Comparison of ENCODE assay signal across 14 cellular contexts in the genomic region with DNA sequence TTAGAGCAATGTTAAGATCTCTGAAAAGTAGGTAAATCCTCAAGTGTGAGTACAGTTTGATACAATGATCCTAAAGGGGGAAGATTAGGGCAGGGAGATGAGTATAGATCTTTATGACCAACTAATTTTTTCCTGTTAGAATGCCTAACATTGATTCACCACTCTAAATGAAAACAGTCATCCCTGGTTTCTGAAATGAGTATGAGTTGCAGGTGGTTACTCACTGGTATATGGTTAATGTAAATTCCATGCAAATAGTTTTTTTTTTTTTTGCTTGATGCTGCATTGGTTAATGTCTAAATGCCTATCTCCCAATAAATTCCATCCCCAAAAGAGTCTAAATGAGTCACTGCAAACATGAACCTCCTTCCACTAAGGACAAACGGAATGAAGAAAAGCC. TPM values are rescaled to one million over a fixed set of nuclear protein-coding genes. Genes with fewer than 3 reads are reported as not detected.
DNase-seq lines count a peak whose midpoint lies in the region; ATAC-seq and TF ChIP-seq lines count a peak whose summit lies in the region.
"Had no signal": no experiment of that assay in that cellular context is flagged by ENCODE, and none has a peak within 500 bp of the region (broad histone marks: within the 10 kb centered on the region; RNA-seq: fewer than 3 reads in every experiment).

No MANE protein-coding gene starts in this region.

- H3K27me3 ChIP-seq in OCI-LY3 (ENCODE audit: low read depth, low read length): peaks cover 69% of the 10 kb centered on the region
- H3K27me3 ChIP-seq: sigmoid colon, SJCRH30 had no signal

- DNase-seq in A172 (ENCODE audit: low spot score) (peak; percentile 10), NCI-H128 (lab: John Stamatoyannopoulos, UW; ENCODE audit: unreplicated experiment) (no peak), 8988T (no peak), NCI-H69 (lab: John Stamatoyannopoulos, UW) (no peak)
- DNase-seq in activated CD4-positive, alpha-beta memory T cell treated with anti-CD3 and anti-CD28 coated beads, Interleukin-2, amount 10 ng/mL, durations not matched to agents 7 days and 5 days: no peak
- DNase-seq: effector CD4-positive, alpha-beta T cell; left ventricle myocardium superior; sigmoid colon; SJCRH30; stomach had no signal

- H4K20me1 ChIP-seq in OCI-LY3 (ENCODE audit: insufficient read depth, low read length): no peaks in the 10 kb centered on the region

- peaks cover 10% of the 10 kb centered on the region for H3K4me1 Mint-ChIP-seq in activated CD4-positive, alpha-beta memory T cell treated with anti-CD3 and anti-CD28 coated beads, Interleukin-2, amount 10 ng/mL, durations not matched to agents 7 days and 5 days

- H3K4me3 ChIP-seq in OCI-LY3 (ENCODE audit: low read length): no peak overlapping the region
- H3K4me3 ChIP-seq: sigmoid colon, SJCRH30, stomach had no signal

- H3K9me3 ChIP-seq in OCI-LY3 (ENCODE audit: insufficient read depth, low read length): no peaks in the 10 kb centered on the region
- H3K9me3 ChIP-seq: sigmoid colon, SJCRH30, stomach had no signal

- peak overlapping the region; percentile 32 for H3K4me2 ChIP-seq in OCI-LY3 (ENCODE audit: low read length)

- no peaks in the 10 kb centered on the region for H3K9me3 Mint-ChIP-seq in activated CD4-positive, alpha-beta memory T cell treated with anti-CD3 and anti-CD28 coated beads, Interleukin-2, amount 10 ng/mL, durations not matched to agents 7 days and 5 days

- peaks cover 40% of the 10 kb centered on the region for H3K4me1 ChIP-seq in OCI-LY3 (ENCODE audit: low read length)
- H3K4me1 ChIP-seq: sigmoid colon, SJCRH30, stomach had no signal

- H3K27me3 Mint-ChIP-seq in activated CD4-positive, alpha-beta memory T cell treated with anti-CD3 and anti-CD28 coated beads, Interleukin-2, amount 10 ng/mL, durations not matched to agents 7 days and 5 days: peaks cover 46% of the 10 kb centered on the region

- H3K36me3 Mint-ChIP-seq in activated CD4-positive, alpha-beta memory T cell treated with anti-CD3 and anti-CD28 coated beads, Interleukin-2, amount 10 ng/mL, durations not matched to agents 7 days and 5 days (ENCODE audit: low read depth): no peaks in the 10 kb centered on the region

- POLR2A ChIA-PET in activated CD4-positive, alpha-beta memory T cell treated with anti-CD3 and anti-CD28 coated beads, Interleukin-2, amount 10 ng/mL, durations not matched to agents 7 days and 5 days (lab: Charles Lee): no interaction called here

- no peak overlapping the region for H2AFZ ChIP-seq in OCI-LY3 (ENCODE audit: low read depth, low read length)

- CTCF ChIA-PET in activated CD4-positive, alpha-beta memory T cell treated with anti-CD3 and anti-CD28 coated beads, Interleukin-2, amount 10 ng/mL, durations not matched to agents 7 days and 5 days (lab: Charles Lee): interaction anchor here (1.1 kb wide), 1 partner anchor 8 kb away, joined by 5 read pairs; no protein-coding TSS in a partner anchor

- H3K79me2 ChIP-seq in OCI-LY3 (ENCODE audit: low read length): no peaks in the 10 kb centered on the region

- no peak for TF ChIP-seq CTCF in OCI-LY3 (IDR thresholded peaks at IDR 0.05; ENCODE audit: low read depth, low read length)

- no peak overlapping the region for H3K4me3 Mint-ChIP-seq in activated CD4-positive, alpha-beta memory T cell treated with anti-CD3 and anti-CD28 coated beads, Interleukin-2, amount 10 ng/mL, durations not matched to agents 7 days and 5 days
- H3K4me3 Mint-ChIP-seq: B cell had no signal

- no peak overlapping the region for H3K27ac Mint-ChIP-seq in activated CD4-positive, alpha-beta memory T cell treated with anti-CD3 and anti-CD28 coated beads, Interleukin-2, amount 10 ng/mL, durations not matched to agents 7 days and 5 days
- H3K27ac Mint-ChIP-seq: B cell had no signal

- no peak overlapping the region for H3K27ac ChIP-seq in OCI-LY3 (ENCODE audit: low read length)
- H3K27ac ChIP-seq: sigmoid colon, SJCRH30, stomach had no signal

- H3K36me3 ChIP-seq in OCI-LY3 (replicated peaks; ENCODE audit: low read depth, low read length): no peaks in the 10 kb centered on the region
- H3K36me3 ChIP-seq: sigmoid colon, SJCRH30, stomach had no signal

- ATAC-seq in GM18907 (IDR thresholded peaks at IDR 0.05; ENCODE audit: unreplicated experiment): peak; percentile 73
- ATAC-seq in HG02870 (IDR thresholded peaks at IDR 0.05; ENCODE audit: unreplicated experiment): peak; percentile 68
- ATAC-seq: left ventricle myocardium superior had no signal

- H3K9ac ChIP-seq in OCI-LY3 (ENCODE audit: low read length): no peak overlapping the region

RNA-seq across cellular contexts. Expression of a gene that starts 55.0 kb away (rescaled TPM):
- not detected in 2 replicates for total RNA-seq in A172 (2014; rRNA removed; shearing (Covaris generic))
- total RNA-seq in activated CD4-positive, alpha-beta memory T cell treated with anti-CD3 and anti-CD28 coated beads, Interleukin-2, amount 10 ng/mL, durations not matched to agents 7 days and 5 days: not detected
- total RNA-seq: left ventricle myocardium superior, SJCRH30 had no signal

RNA-seq across cellular contexts. Expression of a gene that starts 57.3 kb away (rescaled TPM):
- total RNA-seq in A172 (2014; rRNA removed; shearing (Covaris generic)): 5.6 and 8.9 TPM in 2 replicates
- total RNA-seq in activated CD4-positive, alpha-beta memory T cell treated with anti-CD3 and anti-CD28 coated beads, Interleukin-2, amount 10 ng/mL, durations not matched to agents 7 days and 5 days: not detected
- total RNA-seq: B cell, left ventricle myocardium superior, sigmoid colon, SJCRH30, stomach had no signal
